Comparison of ENCODE assay signal across 8 cellular contexts in genomic region chr21:32413697-32414578, GRCh38. TPM values are rescaled to one million over a fixed set of nuclear protein-coding genes. Genes with fewer than 3 reads are reported as not detected.
DNase-seq lines count a peak whose midpoint lies in the region; ATAC-seq lines count a peak whose summit lies in the region.

No MANE protein-coding gene starts in this region.

- peaks cover 3% of the 10 kb centered on the region for H3K36me3 ChIP-seq in adipocyte (ENCODE audit: control insufficient read depth, insufficient read depth, low read length, severe bottlenecking)

- no peak for ATAC-seq in GM18498 (IDR thresholded peaks at IDR 0.05; ENCODE audit: unreplicated experiment)

- peaks cover 39% of the 10 kb centered on the region for H3K4me1 ChIP-seq in adipocyte (ENCODE audit: control insufficient read depth, insufficient read depth, low read length)

- H3K27me3 ChIP-seq in adipocyte (replicated peaks; ENCODE audit: control insufficient read depth, insufficient read depth, low read length), result no peaks in the 10 kb centered on the region

- peaks cover 0 to 10% (median 7%) of the 10 kb centered on the region in 3 donors for H3K36me3 Mint-ChIP-seq in immature natural killer cell

- peak overlapping the region; percentile 92 to 97 (median 94) for H3K4me3 Mint-ChIP-seq in immature natural killer cell

- H3K9ac ChIP-seq in adipocyte (ENCODE audit: low read length), result peak overlapping the region; percentile 96

- no peaks in the 10 kb centered on the region for H3K9me3 Mint-ChIP-seq in immature natural killer cell

- DNase-seq in NCI-H2107 treated with DMSO at 0.1 percent for 48 hours (lab: John Stamatoyannopoulos, UW; ENCODE audit: unreplicated experiment) (peak; percentile 1), NCI-H2107 (lab: John Stamatoyannopoulos, UW) (no peak), adipocyte (ENCODE audit: low read depth) (peak; percentile 75), immature natural killer cell (no peak), superior temporal gyrus (ENCODE audit: extremely low spot score) (peak; percentile 69), NCI-H1436 (lab: John Stamatoyannopoulos, UW) (no peak), DMS79 treated with DMSO at 0.1 percent for 48 hours (lab: John Stamatoyannopoulos, UW) (no peak)

- peaks cover 42 to 71% of the 10 kb centered on the region in 2 donors for H3K4me1 Mint-ChIP-seq in immature natural killer cell

- H3K27ac Mint-ChIP-seq in immature natural killer cell, result peak overlapping the region; percentile 64 to 95 (median 85)

- peaks cover 0 to 16% (median 8%) of the 10 kb centered on the region in 3 donors for H3K27me3 Mint-ChIP-seq in immature natural killer cell (ENCODE audit: low read depth in 3 of 3)

- no peaks in the 10 kb centered on the region for H3K9me3 ChIP-seq in adipocyte (ENCODE audit: control insufficient read depth, low read length)

- H3K4me3 ChIP-seq in adipocyte (ENCODE audit: low read length), result peak overlapping the region; percentile 90

RNA-seq across cellular contexts. Expression of gene EVA1C, which starts 1.4 kb away (rescaled TPM):
- 10 to 100 TPM in 2 of 3 donors, 1 to 10 TPM in 1; 9.0 to 33.8 (median 20.0) TPM for polyA plus RNA-seq in immature natural killer cell

RNA-seq across cellular contexts. Expression of gene URB1, which starts 21.1 kb away (rescaled TPM):
- polyA plus RNA-seq in immature natural killer cell, result 1 to 10 TPM; 1.1 to 2.3 (median 1.3) TPM

Comparison
In these comparisons a context has a peak if more than half of its experiments do, and no peak if none do; other contexts are left out.
1. DNase-seq: peak in NCI-H2107 treated with DMSO at 0.1 percent for 48 hours (single experiment), adipocyte (single experiment) and superior temporal gyrus (single experiment); none in NCI-H2107 (single experiment), immature natural killer cell (0 of 3), NCI-H1436 (single experiment) and DMS79 treated with DMSO at 0.1 percent for 48 hours (single experiment).